9 cellular contexts compared by ENCODE assay signal in genomic region chr7:130940907-130941306, GRCh38.
DNase-seq lines count a peak whose midpoint lies in the region; ATAC-seq and TF ChIP-seq lines count a peak whose summit lies in the region.
"Had no signal": no experiment of that assay in that cellular context is flagged by ENCODE, and none has a peak within 500 bp of the region (broad histone marks: within the 10 kb centered on the region; RNA-seq: fewer than 3 reads in every experiment).

No MANE protein-coding gene starts in this region.

- H3K27ac ChIP-seq in GM23338 (ENCODE audit: low read depth) (no peak overlapping the region), skeletal muscle tissue (ENCODE audit: low read depth, low read length) (peak overlapping the region; percentile 93)

- H3K79me2 ChIP-seq in GM23338 (replicated peaks; ENCODE audit: insufficient read depth), result peaks cover 14% of the 10 kb centered on the region; the same call in 1 of the 2 replicates

- peaks cover 37% of the 10 kb centered on the region for H3K4me1 ChIP-seq in GM23338 (ENCODE audit: insufficient read depth)
- H3K4me1 ChIP-seq in skeletal muscle tissue (ENCODE audit: control insufficient read depth in 3 of 3, insufficient read depth in 3 of 3, low read length in 3 of 3), result peaks cover 25 to 65% (median 62%) of the 10 kb centered on the region in 3 donors

- no peaks in the 10 kb centered on the region for H3F3A ChIP-seq in GM23338 (replicated peaks; ENCODE audit: low read depth)

- no peak overlapping the region for H2AFZ ChIP-seq in GM23338

- DNase-seq in GM23338 (ENCODE audit: low spot score) (no peak), fibroblast of pulmonary artery (ENCODE audit: low read depth) (no peak), NCI-H748 (lab: John Stamatoyannopoulos, UW; ENCODE audit: unreplicated experiment) (no peak), activated gamma-delta T cell (lab: John Stamatoyannopoulos, UW) (no peak), NOMO-1 (lab: John Stamatoyannopoulos, UW; ENCODE audit: unreplicated experiment in 2 of 2) (no peak)

- H3K27ac Mint-ChIP-seq in GM23338, result no peak overlapping the region

- no peak overlapping the region for H3K4me3 Mint-ChIP-seq in GM23338

- no peaks in the 10 kb centered on the region for H3K9me2 ChIP-seq in GM23338 (ENCODE audit: insufficient read depth)

- peak overlapping the region; percentile 16; the same call in 1 of the 2 replicates for H3K4me2 ChIP-seq in GM23338
- H3K4me2 ChIP-seq: KMS-11 had no signal

- H3K27me3 Mint-ChIP-seq in GM23338 (ENCODE audit: insufficient read depth, low read depth, poor library complexity), result peaks cover 5% of the 10 kb centered on the region

- no peaks in the 10 kb centered on the region for H3K9me3 Mint-ChIP-seq in GM23338

- H3K9ac ChIP-seq in skeletal muscle tissue (ENCODE audit: low read depth in 1 of 3, low read length in 3 of 3), result peak overlapping the region; percentile 68 to 90 (median 84)
- H3K9ac ChIP-seq: KMS-11 had no signal

- no peaks in the 10 kb centered on the region for H4K20me1 ChIP-seq in GM23338 (replicated peaks; ENCODE audit: insufficient read depth)

- H3K36me3 ChIP-seq in GM23338 (ENCODE audit: insufficient read depth), result no peaks in the 10 kb centered on the region
- peaks cover 0 to 8% (median 0%) of the 10 kb centered on the region in 3 donors for H3K36me3 ChIP-seq in skeletal muscle tissue (ENCODE audit: control insufficient read depth in 3 of 3, insufficient read depth in 3 of 3, low read length in 3 of 3)

- peaks cover 4% of the 10 kb centered on the region; the same call in 1 of the 3 replicates for H3K36me3 Mint-ChIP-seq in GM23338 (ENCODE audit: low read depth)

- TF ChIP-seq CTCF in GM23338 (conservative IDR thresholded peaks at IDR 0.05; ENCODE audit: low read depth in 2 of 2) (no peak), WI38 (IDR thresholded peaks at IDR 0.05; ENCODE audit: low read depth, low read length) (no peak), fibroblast of pulmonary artery (IDR thresholded peaks at IDR 0.05; ENCODE audit: low read length, missing control alignments) (no peak)

- peaks cover 45% of the 10 kb centered on the region for H3K4me1 Mint-ChIP-seq in GM23338

- ATAC-seq in GM23338 (peak; percentile 66), GM19463 (IDR thresholded peaks at IDR 0.05; ENCODE audit: unreplicated experiment) (no peak)

- H3K4me3 ChIP-seq in GM23338 (no peak overlapping the region), WI38 (ENCODE audit: low read depth, low read length) (peak overlapping the region; percentile 53), fibroblast of pulmonary artery (replicated peaks; ENCODE audit: low read depth, low read length) (peak overlapping the region; percentile 50), skeletal muscle tissue (ENCODE audit: low read length in 3 of 3) (peak overlapping the region; percentile 70 to 87 (median 75))

- H3K27me3 ChIP-seq in GM23338 (ENCODE audit: insufficient read depth) (no peaks in the 10 kb centered on the region), skeletal muscle tissue (ENCODE audit: control insufficient read depth in 3 of 3, insufficient read depth in 3 of 3, low read length in 3 of 3) (no peaks in the 10 kb centered on the region)

- H3K9me3 ChIP-seq in skeletal muscle tissue (ENCODE audit: control insufficient read depth in 3 of 3, low read length in 3 of 3), result no peaks in the 10 kb centered on the region

TF ChIP-seq in GM23338, 12 proteins besides CTCF, POLR2A, EP300 and RAD21 (continues in another document):
- no peak for TF ChIP-seq JUNB (IDR thresholded peaks at IDR 0.05; ENCODE audit: unreplicated experiment)
- no peak for TF ChIP-seq ZNF114 (CRISPR knock-in tag; IDR thresholded peaks at IDR 0.05)
- TF ChIP-seq REST (IDR thresholded peaks at IDR 0.05; ENCODE audit: unreplicated experiment), result no peak
- no peak for TF ChIP-seq ZNF331 (CRISPR knock-in tag; IDR thresholded peaks at IDR 0.05; ENCODE audit: low read depth)
- no peak for TF ChIP-seq CREB1 (CRISPR knock-in tag; IDR thresholded peaks at IDR 0.05; ENCODE audit: low read depth)
- TF ChIP-seq STAT1 (IDR thresholded peaks at IDR 0.05; ENCODE audit: unreplicated experiment), result no peak
- no peak for TF ChIP-seq NANOG (IDR thresholded peaks at IDR 0.05; ENCODE audit: borderline replicate concordance)
- TF ChIP-seq ZNF462 (CRISPR knock-in tag; IDR thresholded peaks at IDR 0.05), result no peak
